ENCODE assay signal across 10 cellular contexts in the genomic region with DNA sequence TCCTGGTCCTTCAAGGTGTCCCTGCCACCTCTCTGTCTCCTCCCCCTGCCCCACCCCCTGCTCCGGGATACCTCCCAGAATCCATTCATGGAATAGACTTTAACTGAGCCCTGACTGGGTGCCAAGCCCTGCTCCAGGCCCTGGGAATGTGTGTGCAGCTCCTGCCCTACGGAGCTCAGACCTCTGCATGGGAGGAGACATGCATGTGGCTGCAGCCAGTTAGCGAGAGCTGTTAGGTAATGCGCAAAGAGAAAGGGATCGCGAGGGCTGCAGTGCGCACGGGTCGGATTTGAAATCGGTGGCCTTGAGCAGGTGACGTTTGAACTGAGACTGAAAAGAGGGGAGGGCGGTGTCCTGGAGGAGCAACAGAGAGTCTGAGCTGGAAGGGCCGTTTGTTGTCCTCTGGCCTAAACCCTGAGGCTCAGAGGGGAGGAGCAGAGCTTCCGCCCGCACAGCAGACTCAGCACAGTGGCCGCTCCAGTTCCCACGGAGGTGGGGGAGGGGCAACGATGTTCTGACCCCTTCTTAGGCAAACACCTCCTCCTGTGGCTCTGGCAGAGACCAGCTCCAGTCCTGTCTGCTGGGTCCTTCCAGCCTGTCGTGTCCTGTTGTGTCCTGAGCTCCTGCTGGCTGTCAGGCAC. TPM values are rescaled to one million over a fixed set of nuclear protein-coding genes. Genes with fewer than 3 reads are reported as not detected.
DNase-seq lines count a peak whose midpoint lies in the region; ATAC-seq and TF ChIP-seq lines count a peak whose summit lies in the region.
"Had no signal": no experiment of that assay in that cellular context is flagged by ENCODE, and none has a peak within 500 bp of the region (broad histone marks: within the 10 kb centered on the region; RNA-seq: fewer than 3 reads in every experiment).

No MANE protein-coding gene starts in this region.

- H2AFZ ChIP-seq in SK-N-SH (ENCODE audit: low read depth), result no peak overlapping the region

- peaks cover 6% of the 10 kb centered on the region for H3K27me3 Mint-ChIP-seq in endodermal cell (ENCODE audit: insufficient read depth)

- H3K9me2 ChIP-seq in SK-N-SH, result no peaks in the 10 kb centered on the region

- H3K9me3 ChIP-seq in SK-N-SH (no peaks in the 10 kb centered on the region), endodermal cell (ENCODE audit: control insufficient read depth, low read length) (no peaks in the 10 kb centered on the region), mesodermal cell (ENCODE audit: control insufficient read depth, low read length) (no peaks in the 10 kb centered on the region)

- H3K79me2 ChIP-seq in SK-N-SH (ENCODE audit: insufficient read depth), result no peaks in the 10 kb centered on the region

- peak overlapping the region; percentile 38 for H3K4me3 Mint-ChIP-seq in endodermal cell

- DNase-seq in SK-N-SH, result peak; percentile 51
- peak; percentile 83 for DNase-seq in endodermal cell
- DNase-seq in NCI-H2227 (lab: John Stamatoyannopoulos, UW; ENCODE audit: unreplicated experiment), result no peak
- no peak for DNase-seq in omental fat pad (ENCODE audit: low spot score)
- DNase-seq in COR-L47 (lab: John Stamatoyannopoulos, UW), result no peak
- no peak for DNase-seq in NCI-H1436 treated with DMSO at 0.1 percent for 48 hours (lab: John Stamatoyannopoulos, UW)
- DNase-seq: MM.1S had no signal

- TF ChIP-seq EP300 in SK-N-SH (IDR thresholded peaks at IDR 0.05; ENCODE audit: borderline replicate concordance in 1 of 2, low read depth in 1 of 2, low read length in 1 of 2), result no peak

- 77% methylated on average over 17 of the region's 19 CpGs for WGBS in SK-N-SH (ENCODE audit: low lambda C conversion rate)
- 28 to 38% methylated on average over 15 to 19 of the region's 19 CpGs for WGBS in endodermal cell (ENCODE audit: insufficient coverage in 1 of 2, insufficient read length in 1 of 2), 2 experiments
- 17 to 25% methylated on average over 15 to 16 of the region's 19 CpGs for WGBS in mesodermal cell (ENCODE audit: insufficient coverage in 2 of 2), 2 experiments

- no peaks in the 10 kb centered on the region for H3K27me3 ChIP-seq in SK-N-SH (ENCODE audit: insufficient read depth)
- no peaks in the 10 kb centered on the region for H3K27me3 ChIP-seq in endodermal cell (ENCODE audit: control insufficient read depth, insufficient read depth, low read length, poor library complexity, severe bottlenecking)

- H4K20me1 ChIP-seq in SK-N-SH (ENCODE audit: insufficient read depth), result no peaks in the 10 kb centered on the region

- CTCF ChIA-PET in SK-N-SH (lab: Yijun Ruan, JAX), result interaction anchor here (1.1 to 21.8 kb wide), 6 partner anchors 12 to 147 kb away, joined by 3 to 670 read pairs (median 11); a partner anchor contains a TSS

- TF ChIP-seq CTCF in SK-N-SH (IDR thresholded peaks at IDR 0.05) (no peak), endodermal cell (conservative IDR thresholded peaks at IDR 0.05) (no peak), omental fat pad (IDR thresholded peaks at IDR 0.05) (no peak)

- peaks cover 14% of the 10 kb centered on the region for H3K4me1 Mint-ChIP-seq in endodermal cell

- POLR2A ChIA-PET in SK-N-SH (lab: Yijun Ruan, JAX), result interaction anchor here (1.3 kb wide), 1 partner anchor 59 kb away, joined by 3 read pairs; a partner anchor contains a TSS

- H3K4me3 ChIP-seq in SK-N-SH (ENCODE audit: low read depth in 2 of 2, low read length in 1 of 2) (no peak overlapping the region), endodermal cell (ENCODE audit: low read length) (no peak overlapping the region), mesodermal cell (ENCODE audit: extremely low read depth, insufficient read depth, low read length, poor library complexity, severe bottlenecking) (no peak overlapping the region)

- H3K4me2 ChIP-seq in SK-N-SH, result no peak overlapping the region

- no peak overlapping the region for H3K9ac ChIP-seq in SK-N-SH
- no peak overlapping the region for H3K9ac ChIP-seq in endodermal cell (ENCODE audit: extremely low read depth, low read length, poor library complexity, severe bottlenecking)

- H3K36me3 ChIP-seq in SK-N-SH (replicated peaks in 1 of 2; ENCODE audit: control insufficient read depth in 1 of 2, insufficient read depth in 2 of 2, low read length in 1 of 2) (no peaks in the 10 kb centered on the region), endodermal cell (ENCODE audit: control insufficient read depth, insufficient read depth, low read length) (no peaks in the 10 kb centered on the region), mesodermal cell (ENCODE audit: control insufficient read depth, insufficient read depth, low read length) (no peaks in the 10 kb centered on the region)

- H3K27ac ChIP-seq in SK-N-SH (ENCODE audit: low read depth in 2 of 2, low read length in 1 of 2), result no peak overlapping the region
- H3K27ac ChIP-seq in endodermal cell (ENCODE audit: low read depth, low read length), result no peak overlapping the region
- H3K27ac ChIP-seq in mesodermal cell (ENCODE audit: low read depth, low read length, severe bottlenecking), result peak overlapping the region; percentile 73

- H3K27ac Mint-ChIP-seq in endodermal cell, result peak overlapping the region; percentile 77

- peaks cover 6 to 29% of the 10 kb centered on the region in 2 experiments; a peak in 1 of 4 replicates for H3K4me1 ChIP-seq in SK-N-SH (ENCODE audit: control insufficient read depth in 1 of 2, insufficient read depth in 2 of 2, low read depth in 1 of 2, low read length in 1 of 2)
- H3K4me1 ChIP-seq in endodermal cell (ENCODE audit: control insufficient read depth, insufficient read depth, low read length), result peaks cover 3% of the 10 kb centered on the region
- H3K4me1 ChIP-seq in mesodermal cell (ENCODE audit: control insufficient read depth, insufficient read depth, low read length, poor library complexity, severe bottlenecking), result peaks cover 17% of the 10 kb centered on the region

- no peaks in the 10 kb centered on the region for H3F3A ChIP-seq in SK-N-SH (replicated peaks; ENCODE audit: insufficient read depth)

- peaks cover 2% of the 10 kb centered on the region for H3K36me3 Mint-ChIP-seq in endodermal cell (ENCODE audit: low read depth)

- no peak for TF ChIP-seq RAD21 in SK-N-SH (IDR thresholded peaks at IDR 0.05; ENCODE audit: low read length)

- no peaks in the 10 kb centered on the region for H3K9me3 Mint-ChIP-seq in endodermal cell

- no peak for ATAC-seq in SK-N-SH treated with all-trans-retinoic acid at 6 μM for 48 hours
- ATAC-seq in omental fat pad (ENCODE audit: low FRiP score), result no peak
- ATAC-seq: activated CD4-positive, CD25-positive, alpha-beta regulatory T cell treated with anti-CD3 and anti-CD28 coated beads, Interleukin-2, amount 50 U/mL, for 24 hours had no signal

TF ChIP-seq in SK-N-SH, 30 proteins besides CTCF, POLR2A, EP300 and RAD21:
- no peak for TF ChIP-seq ELF1 (IDR thresholded peaks at IDR 0.05)
- TF ChIP-seq FOXJ3 (CRISPR knock-in tag; IDR thresholded peaks at IDR 0.05), result no peak
- no peak for TF ChIP-seq NRF1 (IDR thresholded peaks at IDR 0.05; ENCODE audit: low read depth, low read length)
- TF ChIP-seq RFX5 (IDR thresholded peaks at IDR 0.05; ENCODE audit: low read length), result no peak
- no peak for TF ChIP-seq TEAD4 (IDR thresholded peaks at IDR 0.05; ENCODE audit: borderline replicate concordance, insufficient read depth)
TF ChIP-seq in SK-N-SH: peak in this region for 0.

TF ChIP-seq in SK-N-SH treated with all-trans-retinoic acid at 6 μM for 48 hours, 23 proteins besides CTCF, POLR2A, EP300 and RAD21:
- no peak for TF ChIP-seq ESRRG (CRISPR knock-in tag; IDR thresholded peaks at IDR 0.05)
- TF ChIP-seq TCF4 (CRISPR knock-in tag; IDR thresholded peaks at IDR 0.05; ENCODE audit: borderline replicate concordance), result no peak
- no peak for TF ChIP-seq SNAI2 (CRISPR knock-in tag; IDR thresholded peaks at IDR 0.05)
- TF ChIP-seq, protein P1, sequence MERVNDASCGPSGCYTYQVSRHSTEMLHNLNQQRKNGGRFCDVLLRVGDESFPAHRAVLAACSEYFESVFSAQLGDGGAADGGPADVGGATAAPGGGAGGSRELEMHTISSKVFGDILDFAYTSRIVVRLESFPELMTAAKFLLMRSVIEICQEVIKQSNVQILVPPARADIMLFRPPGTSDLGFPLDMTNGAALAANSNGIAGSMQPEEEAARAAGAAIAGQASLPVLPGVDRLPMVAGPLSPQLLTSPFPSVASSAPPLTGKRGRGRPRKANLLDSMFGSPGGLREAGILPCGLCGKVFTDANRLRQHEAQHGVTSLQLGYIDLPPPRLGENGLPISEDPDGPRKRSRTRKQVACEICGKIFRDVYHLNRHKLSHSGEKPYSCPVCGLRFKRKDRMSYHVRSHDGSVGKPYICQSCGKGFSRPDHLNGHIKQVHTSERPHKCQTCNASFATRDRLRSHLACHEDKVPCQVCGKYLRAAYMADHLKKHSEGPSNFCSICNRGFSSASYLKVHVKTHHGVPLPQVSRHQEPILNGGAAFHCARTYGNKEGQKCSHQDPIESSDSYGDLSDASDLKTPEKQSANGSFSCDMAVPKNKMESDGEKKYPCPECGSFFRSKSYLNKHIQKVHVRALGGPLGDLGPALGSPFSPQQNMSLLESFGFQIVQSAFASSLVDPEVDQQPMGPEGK (CRISPR knock-in tag; IDR thresholded peaks at IDR 0.05; ENCODE audit: borderline replicate concordance), result no peak

RNA-seq across cellular contexts. Expression of a gene that starts 19.8 kb away (rescaled TPM):
- polyA plus RNA-seq in SK-N-SH (2012; rRNA removed), result 0.11 TPM in 1 of 2 replicates, not detected in the other
- polyA plus RNA-seq in SK-N-SH (2012; cell fraction: cytosol; rRNA removed), result 0.03 and 0.12 TPM in 2 replicates
- 0.02 and 0.08 TPM in 2 replicates for polyA plus RNA-seq in SK-N-SH (2012; cell fraction: nucleus; rRNA removed)
- total RNA-seq in endodermal cell, result under 1 TPM; 0.11 to 0.69 TPM
- polyA plus RNA-seq in endodermal cell (2013, experiment 1 of 2), result 1.7 TPM
- 1.9 TPM for polyA plus RNA-seq in endodermal cell (2013, experiment 2 of 2)
- polyA plus RNA-seq in mesodermal cell (2013, experiment 1 of 2), result 0.81 TPM
- polyA plus RNA-seq in mesodermal cell (2013, experiment 2 of 2), result 0.66 TPM
- 1 to 10 TPM; 1.1 to 2.0 (median 1.7) TPM for total RNA-seq in omental fat pad

RNA-seq across cellular contexts. Expression of a gene that starts 58.8 kb away (rescaled TPM):
- 81.7 and 116 TPM in 2 replicates for polyA plus RNA-seq in SK-N-SH (2012; rRNA removed)
- 86.1 and 90.7 TPM in 2 replicates for polyA plus RNA-seq in SK-N-SH (2012; cell fraction: cytosol; rRNA removed)
- polyA plus RNA-seq in SK-N-SH (2012; cell fraction: nucleus; rRNA removed), result 61.0 and 62.6 TPM in 2 replicates
- 10 to 100 TPM; 41.4 to 45.4 TPM for total RNA-seq in endodermal cell
- 37.1 TPM for polyA plus RNA-seq in endodermal cell (2013, experiment 1 of 2)
- 47.9 TPM for polyA plus RNA-seq in endodermal cell (2013, experiment 2 of 2)
- 35.4 TPM for polyA plus RNA-seq in mesodermal cell (2013, experiment 1 of 2)
- polyA plus RNA-seq in mesodermal cell (2013, experiment 2 of 2), result 26.0 TPM
- 10 to 100 TPM; 48.6 to 59.0 (median 54.0) TPM for total RNA-seq in omental fat pad

RNA-seq across cellular contexts. Expression of a gene that starts 59.0 kb away (rescaled TPM):
- 44.0 and 49.4 TPM in 2 replicates for polyA plus RNA-seq in SK-N-SH (2012; rRNA removed)
- polyA plus RNA-seq in SK-N-SH (2012; cell fraction: cytosol; rRNA removed), result 32.0 and 37.2 TPM in 2 replicates
- 133 and 154 TPM in 2 replicates for polyA plus RNA-seq in SK-N-SH (2012; cell fraction: nucleus; rRNA removed)
- total RNA-seq in endodermal cell, result 100 to 1,000 TPM; 108 to 117 TPM
- 100 TPM for polyA plus RNA-seq in endodermal cell (2013, experiment 1 of 2)
- 91.8 TPM for polyA plus RNA-seq in endodermal cell (2013, experiment 2 of 2)
- 58.9 TPM for polyA plus RNA-seq in mesodermal cell (2013, experiment 1 of 2)
- polyA plus RNA-seq in mesodermal cell (2013, experiment 2 of 2), result 57.3 TPM
- total RNA-seq in omental fat pad, result 10 to 100 TPM; 37.2 to 62.6 (median 49.4) TPM

Comparison
In these comparisons a context has a peak if more than half of its experiments do, and no peak if none do; other contexts are left out.
1. DNase-seq: peak in SK-N-SH (single experiment) and endodermal cell (single experiment); none in NCI-H2227 (single experiment), omental fat pad (single experiment), COR-L47 (single experiment) and NCI-H1436 treated with DMSO at 0.1 percent for 48 hours (single experiment).